24 cellular contexts compared by ENCODE assay signal in genomic region chr12:109014984-109015765, GRCh38. TPM values are rescaled to one million over a fixed set of nuclear protein-coding genes. Genes with fewer than 3 reads are reported as not detected.
DNase-seq lines count a peak whose midpoint lies in the region; ATAC-seq and TF ChIP-seq lines count a peak whose summit lies in the region.
"Had no signal": no experiment of that assay in that cellular context is flagged by ENCODE, and none has a peak within 500 bp of the region (broad histone marks: within the 10 kb centered on the region; RNA-seq: fewer than 3 reads in every experiment).

No MANE protein-coding gene starts in this region.

- no peak overlapping the region for H4K8ac ChIP-seq in H9 (replicated peaks; ENCODE audit: insufficient read length, low read depth, low read length)

- no peak overlapping the region for H4K91ac ChIP-seq in H9 (ENCODE audit: insufficient read length, low read depth, low read length)

- H3K4me1 Mint-ChIP-seq in H9, result peaks cover 8% of the 10 kb centered on the region in 2 experiments
- H3K4me1 Mint-ChIP-seq in osteocyte (ENCODE audit: unreplicated experiment), result no peaks in the 10 kb centered on the region
- no peaks in the 10 kb centered on the region for H3K4me1 Mint-ChIP-seq in naive thymus-derived CD8-positive, alpha-beta T cell
- H3K4me1 Mint-ChIP-seq: CD8-positive, alpha-beta memory T cell had no signal

- no peaks in the 10 kb centered on the region for H4K20me1 ChIP-seq in H9 (ENCODE audit: control insufficient read depth, insufficient read depth, insufficient read length)

- WGBS in H9 (ENCODE audit: extremely low coverage, insufficient read length, low lambda C conversion rate), result no CpG with 5 or more reads among the region's 6 CpGs

- H3K79me2 ChIP-seq in H9 (ENCODE audit: insufficient read depth, low read length), result no peaks in the 10 kb centered on the region

- no peaks in the 10 kb centered on the region for H3K9me3 Mint-ChIP-seq in H9
- no peaks in the 10 kb centered on the region for H3K9me3 Mint-ChIP-seq in osteocyte (ENCODE audit: unreplicated experiment)
- peaks cover 0 to 2% (median 0%) of the 10 kb centered on the region in 9 donors for H3K9me3 Mint-ChIP-seq in naive thymus-derived CD8-positive, alpha-beta T cell
- H3K9me3 Mint-ChIP-seq: CD4-positive, alpha-beta T cell; CD8-positive, alpha-beta memory T cell; GM23338 had no signal

- H3K4me1 ChIP-seq in H9 (ENCODE audit: insufficient read depth, low read length), result no peaks in the 10 kb centered on the region
- H3K4me1 ChIP-seq in iPS-15b (ENCODE audit: control insufficient read depth, insufficient read depth, low read length), result no peaks in the 10 kb centered on the region
- H3K4me1 ChIP-seq: BLaER1 treated with 17β-estradiol and CSF1 and Interleukin-3, amounts not matched to agents 10 nM and 100 nM had no signal

- H2AFZ ChIP-seq in H9 (ENCODE audit: low read length), result no peak overlapping the region

- no peaks in the 10 kb centered on the region for H3K79me1 ChIP-seq in H9 (ENCODE audit: insufficient read depth, low read depth, low read length, poor library complexity, severe bottlenecking)

- no peaks in the 10 kb centered on the region for H3K23me2 ChIP-seq in H9 (ENCODE audit: insufficient read length, low read depth, low read length, poor library complexity, severe bottlenecking)

- DNase-seq in H9, result peak; percentile 15
- peak; percentile 12 for DNase-seq in ecto neural progenitor cell (ENCODE audit: low spot score)
- peak; percentile 62 for DNase-seq in osteocyte (ENCODE audit: extremely low spot score, unreplicated experiment)
- no peak for DNase-seq in WERI-Rb-1
- DNase-seq in naive thymus-derived CD8-positive, alpha-beta T cell, result no peak
- DNase-seq in mesenteric fat pad (ENCODE audit: low spot score), result no peak
- DNase-seq: ACHN; AML-193; BE2C; CD4-positive, alpha-beta T cell; CD8-positive, alpha-beta memory T cell; DMS 273 treated with DMSO at 0.1 percent for 48 hours; DMS79; EL; GDM1; HCEC 1CT had no signal

- no peaks in the 10 kb centered on the region for H3K9me3 ChIP-seq in H9 (ENCODE audit: control insufficient read depth, low read depth, low read length)
- no peaks in the 10 kb centered on the region for H3K9me3 ChIP-seq in iPS-15b (ENCODE audit: control insufficient read depth, insufficient read depth, low read length)
- H3K9me3 ChIP-seq in WERI-Rb-1 (ENCODE audit: severe bottlenecking), result no peaks in the 10 kb centered on the region
- H3K9me3 ChIP-seq: BE2C; BLaER1 treated with 17β-estradiol and CSF1 and Interleukin-3, amounts not matched to agents 10 nM and 100 nM had no signal

- POLR2A ChIA-PET in naive thymus-derived CD8-positive, alpha-beta T cell (lab: Charles Lee), result interaction anchor here (1.1 kb wide), 1 partner anchor 8 kb away, joined by 4 read pairs; no protein-coding TSS in a partner anchor

- TF ChIP-seq CTCF in H9 (conservative IDR thresholded peaks at IDR 0.05) (no peak), osteocyte (IDR thresholded peaks at IDR 0.05) (no peak), WERI-Rb-1 (IDR thresholded peaks at IDR 0.05; ENCODE audit: low read depth, low read length) (no peak)

- H3K23ac ChIP-seq in H9 (ENCODE audit: insufficient read length, low read depth, low read length), result no peak overlapping the region

- H3K27ac ChIP-seq in H9 (ENCODE audit: insufficient read length, low read depth, low read length) (no peak overlapping the region), WERI-Rb-1 (no peak overlapping the region)
- H3K27ac ChIP-seq: 22Rv1; BLaER1 treated with 17β-estradiol and CSF1 and Interleukin-3, amounts not matched to agents 10 nM and 100 nM had no signal

- no peaks in the 10 kb centered on the region for H3K36me3 ChIP-seq in iPS-15b (ENCODE audit: control insufficient read depth, insufficient read depth, low read length)
- peaks cover 6% of the 10 kb centered on the region for H3K36me3 ChIP-seq in WERI-Rb-1
- H3K36me3 ChIP-seq: BE2C; BLaER1 treated with 17β-estradiol and CSF1 and Interleukin-3, amounts not matched to agents 10 nM and 100 nM had no signal

- H3T11ph ChIP-seq in H9 (ENCODE audit: low read length), result no peak overlapping the region

- ATAC-seq in HG03457 (IDR thresholded peaks at IDR 0.05; ENCODE audit: unreplicated experiment), result no peak
- ATAC-seq in naive thymus-derived CD8-positive, alpha-beta T cell, result no peak
- ATAC-seq: GM12878, GM23338 had no signal

- H2BK120ac ChIP-seq in H9 (ENCODE audit: low read depth, low read length, poor library complexity, severe bottlenecking), result no peak overlapping the region

- H2BK5ac ChIP-seq in H9 (ENCODE audit: insufficient read length, low read length), result no peak overlapping the region

- H3K9ac ChIP-seq in H9 (ENCODE audit: extremely low read depth, insufficient read length, low read length) (no peak overlapping the region), iPS-15b (ENCODE audit: low read depth, low read length) (peak overlapping the region; percentile 8)
- H3K9ac ChIP-seq: BLaER1 treated with 17β-estradiol and CSF1 and Interleukin-3, amounts not matched to agents 10 nM and 100 nM had no signal

- H3K4me3 ChIP-seq in iPS-15b (ENCODE audit: low read depth, low read length), result no peak overlapping the region
- no peak overlapping the region for H3K4me3 ChIP-seq in WERI-Rb-1 (ENCODE audit: low read depth, low read length)
- H3K4me3 ChIP-seq: BLaER1 treated with 17β-estradiol and CSF1 and Interleukin-3, amounts not matched to agents 10 nM and 100 nM; GM12878; GM23338 had no signal

- H3K36me3 Mint-ChIP-seq in H9 (ENCODE audit: insufficient read depth in 1 of 3, low read depth in 3 of 3) (no peaks in the 10 kb centered on the region), osteocyte (ENCODE audit: unreplicated experiment) (no peaks in the 10 kb centered on the region)
- peaks cover 0 to 4% (median 0%) of the 10 kb centered on the region in 3 donors for H3K36me3 Mint-ChIP-seq in naive thymus-derived CD8-positive, alpha-beta T cell
- H3K36me3 Mint-ChIP-seq: CD14-positive monocyte had no signal

- no peaks in the 10 kb centered on the region for H3K27me3 ChIP-seq in H9 (ENCODE audit: insufficient read depth, low read length)
- H3K27me3 ChIP-seq in iPS-15b (ENCODE audit: control insufficient read depth, insufficient read depth, low read length), result no peaks in the 10 kb centered on the region
- H3K27me3 ChIP-seq in WERI-Rb-1 (ENCODE audit: insufficient read depth, low read depth, severe bottlenecking), result no peaks in the 10 kb centered on the region
- H3K27me3 ChIP-seq: BE2C; BLaER1 treated with 17β-estradiol and CSF1 and Interleukin-3, amounts not matched to agents 10 nM and 100 nM had no signal

- no peak overlapping the region for H3K56ac ChIP-seq in H9 (ENCODE audit: insufficient read length, low read depth, low read length)

- H3K4ac ChIP-seq in H9 (ENCODE audit: low read depth, low read length), result no peak overlapping the region

- no peak overlapping the region for H3K18ac ChIP-seq in H9 (ENCODE audit: insufficient read length, low read depth, low read length)

- peaks cover 15% of the 10 kb centered on the region for H3K27me3 Mint-ChIP-seq in H9 (ENCODE audit: low read depth)
- H3K27me3 Mint-ChIP-seq in osteocyte (ENCODE audit: unreplicated experiment), result peaks cover 34% of the 10 kb centered on the region
- H3K27me3 Mint-ChIP-seq in naive thymus-derived CD8-positive, alpha-beta T cell, result peaks cover 23 to 46% (median 42%) of the 10 kb centered on the region in 5 donors

- no peak overlapping the region for H3K4me3 Mint-ChIP-seq in H9
- no peak overlapping the region for H3K4me3 Mint-ChIP-seq in osteocyte (ENCODE audit: unreplicated experiment)
- no peak overlapping the region for H3K4me3 Mint-ChIP-seq in naive thymus-derived CD8-positive, alpha-beta T cell
- H3K4me3 Mint-ChIP-seq: CD14-positive monocyte; CD4-positive, alpha-beta T cell; CD8-positive, alpha-beta memory T cell; GM23338 had no signal

- H3K4me2 ChIP-seq in H9 (ENCODE audit: insufficient read depth, insufficient read length, low read length), result no peak overlapping the region
- H3K4me2 ChIP-seq: BLaER1 treated with 17β-estradiol and CSF1 and Interleukin-3, amounts not matched to agents 10 nM and 100 nM; GM23338 had no signal

- H3K14ac ChIP-seq in H9 (ENCODE audit: insufficient read depth, low read length), result no peak overlapping the region

- H4K5ac ChIP-seq in H9 (ENCODE audit: insufficient read length, low read depth, low read length), result no peak overlapping the region

- H3K27ac Mint-ChIP-seq in H9, result no peak overlapping the region
- H3K27ac Mint-ChIP-seq in osteocyte (ENCODE audit: unreplicated experiment), result no peak overlapping the region
- peak overlapping the region in 1 of 10 donors; percentile 82 for H3K27ac Mint-ChIP-seq in naive thymus-derived CD8-positive, alpha-beta T cell
- H3K27ac Mint-ChIP-seq: CD14-positive monocyte; CD4-positive, alpha-beta T cell; CD8-positive, alpha-beta memory T cell; GM23338 had no signal

- no peak overlapping the region for H2BK20ac ChIP-seq in H9 (ENCODE audit: low read depth, low read length, poor library complexity, severe bottlenecking)

- no peak overlapping the region for H2AK5ac ChIP-seq in H9 (ENCODE audit: insufficient read length, low read length)

- no peak overlapping the region for H2BK15ac ChIP-seq in H9 (ENCODE audit: low read depth, low read length)

- H2BK12ac ChIP-seq in H9 (ENCODE audit: insufficient read length, low read depth, low read length), result no peak overlapping the region

RNA-seq across cellular contexts. Expression of gene SVOP, which starts 5.7 kb away (rescaled TPM):
- total RNA-seq in H9 (2021) (0.11 and 0.15 TPM in 2 replicates), osteocyte (not detected in 2 replicates), mesenteric fat pad (not detected)
- total RNA-seq in naive thymus-derived CD8-positive, alpha-beta T cell, result not detected
- not detected for polyA plus RNA-seq in naive thymus-derived CD8-positive, alpha-beta T cell
- total RNA-seq: CD4-positive, alpha-beta T cell; CD8-positive, alpha-beta memory T cell; H4 had no signal
- polyA plus RNA-seq: CD14-positive monocyte; CD8-positive, alpha-beta memory T cell; GM12878; GM23338 had no signal

RNA-seq across cellular contexts. Expression of gene USP30, which starts 37.2 kb away (rescaled TPM):
- 6.3 and 7.8 TPM in 2 replicates for total RNA-seq in H9 (2021)
- total RNA-seq in osteocyte, result 18.1 and 18.2 TPM in 2 replicates
- total RNA-seq in naive thymus-derived CD8-positive, alpha-beta T cell, result 10 to 100 TPM in 1 of 2 experiments, 1 to 10 TPM in 1; 9.8 to 12.1 TPM
- polyA plus RNA-seq in naive thymus-derived CD8-positive, alpha-beta T cell, result 10 to 100 TPM in 2 of 3 donors, 1 to 10 TPM in 1; 9.8 to 11.5 (median 10.2) TPM
- total RNA-seq in mesenteric fat pad, result 15.1 TPM

Comparison
In these comparisons a context has a peak if more than half of its experiments do, and no peak if none do; other contexts are left out.
1. DNase-seq: peak in H9 (single experiment), ecto neural progenitor cell (single experiment) and osteocyte (single experiment); none in WERI-Rb-1 (single experiment), naive thymus-derived CD8-positive, alpha-beta T cell (0 of 10) and mesenteric fat pad (single experiment).